8 cellular contexts compared by ENCODE assay signal in the genomic region with DNA sequence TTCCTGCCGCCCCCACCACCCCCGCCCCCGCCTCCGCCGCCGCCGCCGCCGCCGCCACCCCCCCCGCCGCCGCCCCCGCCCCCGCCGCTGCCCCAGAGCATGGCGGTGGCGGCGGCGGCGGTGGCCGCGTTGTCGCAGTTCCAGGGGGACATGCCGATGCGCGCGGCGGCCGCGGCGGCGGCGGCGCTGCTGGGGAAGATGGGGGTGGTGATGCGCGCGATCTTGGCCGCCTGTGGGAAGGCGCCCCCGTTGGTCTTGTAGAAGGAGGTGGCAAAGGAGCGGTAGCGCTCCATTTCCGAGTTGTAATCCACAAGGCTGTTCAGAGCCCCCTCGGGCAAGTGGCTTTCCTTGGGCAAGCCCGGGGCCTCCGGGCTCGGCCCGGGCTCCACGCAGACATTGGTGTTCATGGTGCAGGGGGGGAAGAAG. TPM values are rescaled to one million over a fixed set of nuclear protein-coding genes. Genes with fewer than 3 reads are reported as not detected.
A peak's percentile ranks its signal among the peaks of the same experiment; 100 is the strongest.
DNase-seq lines count a peak whose midpoint lies in the region; ATAC-seq and TF ChIP-seq lines count a peak whose summit lies in the region.

No MANE protein-coding gene starts in this region.

- H3K4me2 ChIP-seq in smooth muscle cell: peak overlapping the region; percentile 94

- in situ Hi-C loops in GM18951 (cut with MboI; ENCODE audit: low sequenced_read_pairs, unreplicated experiment): no loop called here

- peak overlapping the region; percentile 91 for H2AFZ ChIP-seq in smooth muscle cell (ENCODE audit: low read depth)

- H3F3A ChIP-seq in smooth muscle cell (ENCODE audit: low read depth): peaks cover 24% of the 10 kb centered on the region

- peak overlapping the region; percentile 46 for H3K4me3 ChIP-seq in SJSA1
- peak overlapping the region; percentile 10 to 34 for H3K4me3 ChIP-seq in body of pancreas
- H3K4me3 ChIP-seq in smooth muscle cell: peak overlapping the region; percentile 69

- H3K9me3 ChIP-seq in SJSA1 (replicated peaks) (no peaks in the 10 kb centered on the region), body of pancreas (no peaks in the 10 kb centered on the region), smooth muscle cell (replicated peaks; ENCODE audit: low read depth) (no peaks in the 10 kb centered on the region)

- intact Hi-C loops in body of pancreas (cut with DNase I): no loop called here

- H3K27me3 ChIP-seq in SJSA1 (replicated peaks) (peaks cover 13% of the 10 kb centered on the region), body of pancreas (no peaks in the 10 kb centered on the region), smooth muscle cell (ENCODE audit: low read depth) (no peaks in the 10 kb centered on the region)

- DNase-seq in C1 segment of cervical spinal cord (lab: John Stamatoyannopoulos, UW) (peak in 11 of 14 donors; percentile 35 to 79 (median 57)), SJSA1 (ENCODE audit: low read depth in 1 of 2, low spot score in 2 of 2) (peak; percentile 31 to 49), body of pancreas (peak in 1 of 4 donors; percentile 63), iPS-NIHi7 (ENCODE audit: extremely low spot score) (peak; percentile 24), smooth muscle cell (lab: John Stamatoyannopoulos, UW; ENCODE audit: unreplicated experiment) (peak; percentile 21)

- no peak overlapping the region for H3K9ac ChIP-seq in smooth muscle cell (ENCODE audit: low read depth)

- TF ChIP-seq CTCF in body of pancreas (IDR thresholded peaks at IDR 0.05) (no peak), smooth muscle cell (IDR thresholded peaks at IDR 0.05; ENCODE audit: borderline replicate concordance, insufficient read depth, poor library complexity, severe bottlenecking) (no peak)

- peak; percentile 10 for ATAC-seq in HG03066 (IDR thresholded peaks at IDR 0.05; ENCODE audit: low read depth, unreplicated experiment)
- no peak for ATAC-seq in body of pancreas
- no peak for ATAC-seq in GM18873 (IDR thresholded peaks at IDR 0.05; ENCODE audit: low FRiP score, unreplicated experiment)

- no peaks in the 10 kb centered on the region for H3K79me2 ChIP-seq in smooth muscle cell (ENCODE audit: low read depth)

- H3K4me1 ChIP-seq in SJSA1 (replicated peaks): peaks cover 11% of the 10 kb centered on the region
- H3K4me1 ChIP-seq in body of pancreas: peaks cover 48% of the 10 kb centered on the region
- H3K4me1 ChIP-seq in smooth muscle cell (ENCODE audit: low read depth): peaks cover 39% of the 10 kb centered on the region

- H3K36me3 ChIP-seq in SJSA1 (no peaks in the 10 kb centered on the region), body of pancreas (replicated peaks in 1 of 2; ENCODE audit: insufficient read depth in 1 of 2, low read depth in 2 of 2) (no peaks in the 10 kb centered on the region), smooth muscle cell (ENCODE audit: low read depth) (no peaks in the 10 kb centered on the region)

- peak; percentile 50 for TF ChIP-seq POLR2A in GM18951 (IDR thresholded peaks at IDR 0.05; ENCODE audit: extremely low read depth, insufficient read depth, insufficient read length)
- TF ChIP-seq POLR2A in body of pancreas (IDR thresholded peaks at IDR 0.05): peak; percentile 39 to 54 (median 51)

- 0% methylated on average over 4 to 30 of the region's 50 CpGs for WGBS in body of pancreas, 2 donors
- under 1% methylated on average over 21 of the region's 50 CpGs for WGBS in smooth muscle cell (ENCODE audit: low lambda C conversion rate)

- H4K20me1 ChIP-seq in smooth muscle cell (ENCODE audit: low read depth): no peaks in the 10 kb centered on the region

- no peak overlapping the region for H3K27ac ChIP-seq in SJSA1
- peak overlapping the region; percentile 81 to 93 (median 85) for H3K27ac ChIP-seq in body of pancreas
- no peak overlapping the region for H3K27ac ChIP-seq in smooth muscle cell (ENCODE audit: low read depth)

RNA-seq across cellular contexts. Expression of gene CXXC4, which starts 3.3 kb away (rescaled TPM):
- 0.37 and 0.56 TPM in 2 replicates for total RNA-seq in SJSA1 (2014; rRNA removed; shearing (Covaris generic))
- total RNA-seq in body of pancreas: 1 to 10 TPM; 3.6 to 3.9 TPM
- total RNA-seq in smooth muscle cell: 0.18 and 0.72 TPM in 2 replicates
- polyA plus RNA-seq in smooth muscle cell: 0.08 and 0.64 TPM in 2 replicates

Comparison
In these comparisons a context has a peak if more than half of its experiments do, and no peak if none do; other contexts are left out.
1. H3K27ac ChIP-seq: peak in body of pancreas (4 of 4); none in SJSA1 (single experiment) and smooth muscle cell (single experiment).
2. Peak in every context shown above with its lines, with median percentiles within 50 percentile points of each other: H3K4me3 ChIP-seq.